ENCODE assay signal across 1 cellular context in the genomic region with DNA sequence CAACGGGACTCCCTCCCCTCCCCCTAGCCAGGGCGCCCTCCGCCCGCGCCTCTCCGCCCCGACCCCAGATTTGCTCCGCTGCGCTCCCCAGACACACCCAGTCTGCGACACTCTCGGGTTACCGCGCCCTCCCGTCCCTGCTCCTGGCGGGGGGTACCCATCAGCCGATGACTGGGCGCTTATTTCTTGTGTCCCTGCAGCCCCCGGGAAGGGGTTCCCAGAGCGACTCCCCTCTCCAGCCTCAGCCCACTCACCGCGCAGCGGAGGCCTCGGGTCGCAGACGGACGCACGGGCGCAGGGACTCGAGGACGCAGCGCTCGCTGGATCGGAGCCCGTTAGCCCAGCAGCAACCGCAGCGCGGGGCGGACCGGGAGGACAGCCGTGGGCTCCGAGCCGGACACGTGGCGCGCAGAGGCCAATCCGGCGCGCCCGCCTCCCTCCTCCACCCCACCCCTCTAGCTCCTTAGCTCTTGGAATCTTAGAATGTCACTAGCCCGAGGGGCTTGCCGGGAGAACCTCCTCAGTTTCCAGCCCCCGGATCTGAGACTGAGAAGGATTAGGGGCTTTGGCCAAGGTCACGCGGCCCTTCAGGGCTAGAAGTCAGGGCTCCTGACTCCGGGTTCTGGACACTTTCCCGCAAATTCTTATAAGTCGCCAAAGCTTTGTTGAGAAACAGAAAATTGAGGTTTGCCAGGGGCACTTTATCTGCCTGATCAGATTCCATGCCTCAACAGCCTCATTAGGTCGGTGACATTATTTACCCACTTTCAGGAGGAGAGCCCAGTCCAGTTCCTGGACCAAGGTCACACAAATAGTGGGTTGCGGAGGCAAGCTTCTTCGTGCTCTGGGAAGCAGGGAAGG.
A peak's percentile ranks its signal among the peaks of the same experiment; 100 is the strongest.
TF ChIP-seq lines count a peak whose summit lies in the region.

A gene (minus strand): TSS at position 354 of the 861 bp plus-strand sequence. CDS start 9,878 bp downstream, outside the sequence.

TF ChIP-seq in K562, 482 proteins besides CTCF, POLR2A, EP300 and RAD21 (continued from another document and continues in another):
- TF ChIP-seq, protein P1, sequence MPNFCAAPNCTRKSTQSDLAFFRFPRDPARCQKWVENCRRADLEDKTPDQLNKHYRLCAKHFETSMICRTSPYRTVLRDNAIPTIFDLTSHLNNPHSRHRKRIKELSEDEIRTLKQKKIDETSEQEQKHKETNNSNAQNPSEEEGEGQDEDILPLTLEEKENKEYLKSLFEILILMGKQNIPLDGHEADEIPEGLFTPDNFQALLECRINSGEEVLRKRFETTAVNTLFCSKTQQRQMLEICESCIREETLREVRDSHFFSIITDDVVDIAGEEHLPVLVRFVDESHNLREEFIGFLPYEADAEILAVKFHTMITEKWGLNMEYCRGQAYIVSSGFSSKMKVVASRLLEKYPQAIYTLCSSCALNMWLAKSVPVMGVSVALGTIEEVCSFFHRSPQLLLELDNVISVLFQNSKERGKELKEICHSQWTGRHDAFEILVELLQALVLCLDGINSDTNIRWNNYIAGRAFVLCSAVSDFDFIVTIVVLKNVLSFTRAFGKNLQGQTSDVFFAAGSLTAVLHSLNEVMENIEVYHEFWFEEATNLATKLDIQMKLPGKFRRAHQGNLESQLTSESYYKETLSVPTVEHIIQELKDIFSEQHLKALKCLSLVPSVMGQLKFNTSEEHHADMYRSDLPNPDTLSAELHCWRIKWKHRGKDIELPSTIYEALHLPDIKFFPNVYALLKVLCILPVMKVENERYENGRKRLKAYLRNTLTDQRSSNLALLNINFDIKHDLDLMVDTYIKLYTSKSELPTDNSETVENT (CRISPR knock-in tag; IDR thresholded peaks at IDR 0.05), result peak; percentile 51; the same call in 1 of the 2 replicates
- TF ChIP-seq GABPB2 (CRISPR knock-in tag; conservative IDR thresholded peaks at IDR 0.05) (no peak), TAF1 (IDR thresholded peaks at IDR 0.05; ENCODE audit: control insufficient read depth, extremely low read depth, insufficient read depth, low read length, severe bottlenecking) (no peak), ZNF717 (CRISPR knock-in tag; IDR thresholded peaks at IDR 0.05) (no peak), ZNF589 (CRISPR knock-in tag; IDR thresholded peaks at IDR 0.05; ENCODE audit: low read depth) (no peak), NR2C1 (IDR thresholded peaks at IDR 0.05) (no peak), NR2C1 (tag; IDR thresholded peaks at IDR 0.05) (no peak), ZNF444 (CRISPR knock-in tag; IDR thresholded peaks at IDR 0.05) (no peak), TOE1 (IDR thresholded peaks at IDR 0.05; ENCODE audit: borderline replicate concordance) (no peak), TOE1 (CRISPR knock-in tag; IDR thresholded peaks at IDR 0.05; ENCODE audit: borderline replicate concordance, low read depth) (no peak), FIP1L1 (IDR thresholded peaks at IDR 0.05; ENCODE audit: low read depth, low read length, poor library complexity, severe bottlenecking) (no peak), ZKSCAN3 (CRISPR knock-in tag; IDR thresholded peaks at IDR 0.05) (no peak), TAF7 (tag; IDR thresholded peaks at IDR 0.05) (no peak), ZNF175 (CRISPR knock-in tag; IDR thresholded peaks at IDR 0.05; ENCODE audit: low read depth) (no peak), OTX1 (CRISPR knock-in tag; IDR thresholded peaks at IDR 0.05) (no peak), MIER1 (IDR thresholded peaks at IDR 0.05; ENCODE audit: low read depth) (no peak), NRF1 (conservative IDR thresholded peaks at IDR 0.05 in 1 of 2, IDR thresholded peaks at IDR 0.05 in 1 of 2) (peak; percentile 72 to 77), FOXK2 (conservative IDR thresholded peaks at IDR 0.05 in 1 of 2, IDR thresholded peaks at IDR 0.05 in 1 of 2; ENCODE audit: low read depth in 2 of 2) (no peak), GTF2F1 (IDR thresholded peaks at IDR 0.05; ENCODE audit: low read depth, low read length) (no peak), KAT7 (CRISPR knock-in tag; IDR thresholded peaks at IDR 0.05; ENCODE audit: borderline replicate concordance) (no peak), HNRNPH1 (optimal IDR thresholded peaks at IDR 0.05; ENCODE audit: low read depth, low read length) (no peak), CHD2 (IDR thresholded peaks at IDR 0.05; ENCODE audit: low read depth, low read length) (no peak), ATF7 (IDR thresholded peaks at IDR 0.05) (peak; percentile 16), POLR2G (IDR thresholded peaks at IDR 0.05; ENCODE audit: low read depth, low read length) (peak; percentile 65), RNF2 (IDR thresholded peaks at IDR 0.05) (peak; percentile 54; the same call in 1 of the 2 replicates), GTF2A2 (tag; IDR thresholded peaks at IDR 0.05) (no peak), SETDB1 (IDR thresholded peaks at IDR 0.05; ENCODE audit: low read length) (no peak), GATAD2B (IDR thresholded peaks at IDR 0.05; ENCODE audit: borderline replicate concordance) (no peak), FOXM1 (IDR thresholded peaks at IDR 0.05; ENCODE audit: low read depth) (no peak), FOXM1 (CRISPR knock-in tag; IDR thresholded peaks at IDR 0.05; ENCODE audit: low read depth) (no peak), MYBL2 (IDR thresholded peaks at IDR 0.05; ENCODE audit: low read depth) (no peak), MYBL2 (CRISPR knock-in tag; IDR thresholded peaks at IDR 0.05; ENCODE audit: borderline replicate concordance) (no peak), CCNT2 (IDR thresholded peaks at IDR 0.05; ENCODE audit: borderline replicate concordance, extremely low read depth, insufficient read length, low read depth, low read length) (peak; percentile 77), NFE2 (IDR thresholded peaks at IDR 0.05; ENCODE audit: low read depth) (peak; percentile 53; the same call in 1 of the 2 replicates), PURB (CRISPR knock-in tag; IDR thresholded peaks at IDR 0.05; ENCODE audit: low read depth) (no peak), HMG20A (CRISPR knock-in tag; conservative IDR thresholded peaks at IDR 0.05) (no peak), NFIX (CRISPR knock-in tag; IDR thresholded peaks at IDR 0.05; ENCODE audit: low read depth) (no peak), CREM (IDR thresholded peaks at IDR 0.05; ENCODE audit: low read depth) (no peak; the same call in 1 of the 2 replicates), TCF7L2 (IDR thresholded peaks at IDR 0.05; ENCODE audit: low read depth, low read length) (no peak), E2F3 (CRISPR knock-in tag; IDR thresholded peaks at IDR 0.05) (peak; percentile 91), PHF20 (IDR thresholded peaks at IDR 0.05; ENCODE audit: partially characterized antibody) (peak; percentile 56)
- TF ChIP-seq, protein P2, sequence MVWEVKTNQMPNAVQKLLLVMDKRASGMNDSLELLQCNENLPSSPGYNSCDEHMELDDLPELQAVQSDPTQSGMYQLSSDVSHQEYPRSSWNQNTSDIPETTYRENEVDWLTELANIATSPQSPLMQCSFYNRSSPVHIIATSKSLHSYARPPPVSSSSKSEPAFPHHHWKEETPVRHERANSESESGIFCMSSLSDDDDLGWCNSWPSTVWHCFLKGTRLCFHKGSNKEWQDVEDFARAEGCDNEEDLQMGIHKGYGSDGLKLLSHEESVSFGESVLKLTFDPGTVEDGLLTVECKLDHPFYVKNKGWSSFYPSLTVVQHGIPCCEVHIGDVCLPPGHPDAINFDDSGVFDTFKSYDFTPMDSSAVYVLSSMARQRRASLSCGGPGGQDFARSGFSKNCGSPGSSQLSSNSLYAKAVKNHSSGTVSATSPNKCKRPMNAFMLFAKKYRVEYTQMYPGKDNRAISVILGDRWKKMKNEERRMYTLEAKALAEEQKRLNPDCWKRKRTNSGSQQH (CRISPR knock-in tag; IDR thresholded peaks at IDR 0.05), result 0 out of 2 replicates have a peak, but pooled peaks have one; percentile 29
- TF ChIP-seq, protein P3, sequence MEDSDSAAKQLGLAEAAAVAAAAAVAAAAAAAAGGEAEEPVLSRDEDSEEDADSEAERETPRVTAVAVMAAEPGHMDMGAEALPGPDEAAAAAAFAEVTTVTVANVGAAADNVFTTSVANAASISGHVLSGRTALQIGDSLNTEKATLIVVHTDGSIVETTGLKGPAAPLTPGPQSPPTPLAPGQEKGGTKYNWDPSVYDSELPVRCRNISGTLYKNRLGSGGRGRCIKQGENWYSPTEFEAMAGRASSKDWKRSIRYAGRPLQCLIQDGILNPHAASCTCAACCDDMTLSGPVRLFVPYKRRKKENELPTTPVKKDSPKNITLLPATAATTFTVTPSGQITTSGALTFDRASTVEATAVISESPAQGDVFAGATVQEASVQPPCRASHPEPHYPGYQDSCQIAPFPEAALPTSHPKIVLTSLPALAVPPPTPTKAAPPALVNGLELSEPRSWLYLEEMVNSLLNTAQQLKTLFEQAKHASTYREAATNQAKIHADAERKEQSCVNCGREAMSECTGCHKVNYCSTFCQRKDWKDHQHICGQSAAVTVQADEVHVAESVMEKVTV (CRISPR knock-in tag; IDR thresholded peaks at IDR 0.05), result no peak
- TF ChIP-seq, protein P4, sequence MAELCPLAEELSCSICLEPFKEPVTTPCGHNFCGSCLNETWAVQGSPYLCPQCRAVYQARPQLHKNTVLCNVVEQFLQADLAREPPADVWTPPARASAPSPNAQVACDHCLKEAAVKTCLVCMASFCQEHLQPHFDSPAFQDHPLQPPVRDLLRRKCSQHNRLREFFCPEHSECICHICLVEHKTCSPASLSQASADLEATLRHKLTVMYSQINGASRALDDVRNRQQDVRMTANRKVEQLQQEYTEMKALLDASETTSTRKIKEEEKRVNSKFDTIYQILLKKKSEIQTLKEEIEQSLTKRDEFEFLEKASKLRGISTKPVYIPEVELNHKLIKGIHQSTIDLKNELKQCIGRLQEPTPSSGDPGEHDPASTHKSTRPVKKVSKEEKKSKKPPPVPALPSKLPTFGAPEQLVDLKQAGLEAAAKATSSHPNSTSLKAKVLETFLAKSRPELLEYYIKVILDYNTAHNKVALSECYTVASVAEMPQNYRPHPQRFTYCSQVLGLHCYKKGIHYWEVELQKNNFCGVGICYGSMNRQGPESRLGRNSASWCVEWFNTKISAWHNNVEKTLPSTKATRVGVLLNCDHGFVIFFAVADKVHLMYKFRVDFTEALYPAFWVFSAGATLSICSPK (IDR thresholded peaks at IDR 0.05; ENCODE audit: borderline replicate concordance), result no peak
- TF ChIP-seq, protein P5, sequence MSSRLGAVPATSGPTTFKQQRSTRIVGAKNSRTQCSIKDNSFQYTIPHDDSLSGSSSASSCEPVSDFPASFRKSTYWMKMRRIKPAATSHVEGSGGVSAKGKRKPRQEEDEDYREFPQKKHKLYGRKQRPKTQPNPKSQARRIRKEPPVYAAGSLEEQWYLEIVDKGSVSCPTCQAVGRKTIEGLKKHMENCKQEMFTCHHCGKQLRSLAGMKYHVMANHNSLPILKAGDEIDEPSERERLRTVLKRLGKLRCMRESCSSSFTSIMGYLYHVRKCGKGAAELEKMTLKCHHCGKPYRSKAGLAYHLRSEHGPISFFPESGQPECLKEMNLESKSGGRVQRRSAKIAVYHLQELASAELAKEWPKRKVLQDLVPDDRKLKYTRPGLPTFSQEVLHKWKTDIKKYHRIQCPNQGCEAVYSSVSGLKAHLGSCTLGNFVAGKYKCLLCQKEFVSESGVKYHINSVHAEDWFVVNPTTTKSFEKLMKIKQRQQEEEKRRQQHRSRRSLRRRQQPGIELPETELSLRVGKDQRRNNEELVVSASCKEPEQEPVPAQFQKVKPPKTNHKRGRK (tag; IDR thresholded peaks at IDR 0.05), result no peak
- TF ChIP-seq, protein P6, sequence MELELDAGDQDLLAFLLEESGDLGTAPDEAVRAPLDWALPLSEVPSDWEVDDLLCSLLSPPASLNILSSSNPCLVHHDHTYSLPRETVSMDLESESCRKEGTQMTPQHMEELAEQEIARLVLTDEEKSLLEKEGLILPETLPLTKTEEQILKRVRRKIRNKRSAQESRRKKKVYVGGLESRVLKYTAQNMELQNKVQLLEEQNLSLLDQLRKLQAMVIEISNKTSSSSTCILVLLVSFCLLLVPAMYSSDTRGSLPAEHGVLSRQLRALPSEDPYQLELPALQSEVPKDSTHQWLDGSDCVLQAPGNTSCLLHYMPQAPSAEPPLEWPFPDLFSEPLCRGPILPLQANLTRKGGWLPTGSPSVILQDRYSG (tag; conservative IDR thresholded peaks at IDR 0.05; ENCODE audit: low read depth), result no peak
- TF ChIP-seq, protein P7, sequence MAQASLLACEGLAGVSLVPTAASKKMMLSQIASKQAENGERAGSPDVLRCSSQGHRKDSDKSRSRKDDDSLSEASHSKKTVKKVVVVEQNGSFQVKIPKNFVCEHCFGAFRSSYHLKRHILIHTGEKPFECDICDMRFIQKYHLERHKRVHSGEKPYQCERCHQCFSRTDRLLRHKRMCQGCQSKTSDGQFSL (CRISPR knock-in tag; IDR thresholded peaks at IDR 0.05), result no peak
- TF ChIP-seq, protein P7 (tag; IDR thresholded peaks at IDR 0.05), result no peak
- TF ChIP-seq, protein P8, sequence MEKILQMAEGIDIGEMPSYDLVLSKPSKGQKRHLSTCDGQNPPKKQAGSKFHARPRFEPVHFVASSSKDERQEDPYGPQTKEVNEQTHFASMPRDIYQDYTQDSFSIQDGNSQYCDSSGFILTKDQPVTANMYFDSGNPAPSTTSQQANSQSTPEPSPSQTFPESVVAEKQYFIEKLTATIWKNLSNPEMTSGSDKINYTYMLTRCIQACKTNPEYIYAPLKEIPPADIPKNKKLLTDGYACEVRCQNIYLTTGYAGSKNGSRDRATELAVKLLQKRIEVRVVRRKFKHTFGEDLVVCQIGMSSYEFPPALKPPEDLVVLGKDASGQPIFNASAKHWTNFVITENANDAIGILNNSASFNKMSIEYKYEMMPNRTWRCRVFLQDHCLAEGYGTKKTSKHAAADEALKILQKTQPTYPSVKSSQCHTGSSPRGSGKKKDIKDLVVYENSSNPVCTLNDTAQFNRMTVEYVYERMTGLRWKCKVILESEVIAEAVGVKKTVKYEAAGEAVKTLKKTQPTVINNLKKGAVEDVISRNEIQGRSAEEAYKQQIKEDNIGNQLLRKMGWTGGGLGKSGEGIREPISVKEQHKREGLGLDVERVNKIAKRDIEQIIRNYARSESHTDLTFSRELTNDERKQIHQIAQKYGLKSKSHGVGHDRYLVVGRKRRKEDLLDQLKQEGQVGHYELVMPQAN (IDR thresholded peaks at IDR 0.05; ENCODE audit: borderline replicate concordance), result no peak
- TF ChIP-seq, protein P9, sequence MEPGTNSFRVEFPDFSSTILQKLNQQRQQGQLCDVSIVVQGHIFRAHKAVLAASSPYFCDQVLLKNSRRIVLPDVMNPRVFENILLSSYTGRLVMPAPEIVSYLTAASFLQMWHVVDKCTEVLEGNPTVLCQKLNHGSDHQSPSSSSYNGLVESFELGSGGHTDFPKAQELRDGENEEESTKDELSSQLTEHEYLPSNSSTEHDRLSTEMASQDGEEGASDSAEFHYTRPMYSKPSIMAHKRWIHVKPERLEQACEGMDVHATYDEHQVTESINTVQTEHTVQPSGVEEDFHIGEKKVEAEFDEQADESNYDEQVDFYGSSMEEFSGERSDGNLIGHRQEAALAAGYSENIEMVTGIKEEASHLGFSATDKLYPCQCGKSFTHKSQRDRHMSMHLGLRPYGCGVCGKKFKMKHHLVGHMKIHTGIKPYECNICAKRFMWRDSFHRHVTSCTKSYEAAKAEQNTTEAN (CRISPR knock-in tag; IDR thresholded peaks at IDR 0.05), result no peak
